In the genomic region with DNA sequence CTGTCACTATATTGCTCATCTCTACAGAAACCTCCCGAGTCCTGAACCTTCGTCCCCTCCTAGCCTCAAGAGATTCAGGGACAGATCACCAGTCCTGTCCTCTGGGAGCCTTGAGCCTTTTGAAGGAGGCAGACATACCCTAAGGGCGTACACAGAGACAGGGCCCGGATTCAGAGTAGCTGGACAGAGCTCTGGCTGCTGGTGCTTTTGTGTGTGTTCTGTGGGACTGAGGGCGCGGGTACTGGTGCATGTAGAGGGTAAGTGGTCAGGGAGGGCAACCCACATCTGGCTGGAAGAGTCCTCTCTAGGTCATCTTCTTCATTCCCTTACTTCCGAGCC, we compare ENCODE assay signal across 21 cellular contexts.
DNase-seq lines count a peak whose midpoint lies in the region; ATAC-seq lines count a peak whose summit lies in the region.
"Had no signal": no experiment of that assay in that cellular context is flagged by ENCODE, and none has a peak within 500 bp of the region (broad histone marks: within the 10 kb centered on the region; RNA-seq: fewer than 3 reads in every experiment).

No MANE protein-coding gene starts in this region.

- peak overlapping the region; percentile 11 for H3K27ac ChIP-seq in caudate nucleus (ENCODE audit: low read depth, low read length)
- H3K27ac ChIP-seq: A549, C4-2B, SJSA1 had no signal

- no peak overlapping the region for H3K4me3 Mint-ChIP-seq in stimulated activated effector memory CD8-positive, alpha-beta T cell treated with anti-CD3 and anti-CD28 coated beads, Interleukin-12 subunit alpha, Interleukin-12 subunit beta, amount 100 ng/mL, for 72 hours
- H3K4me3 Mint-ChIP-seq in stimulated activated naive CD8-positive, alpha-beta T cell treated with anti-CD3 and anti-CD28 coated beads, Interleukin-15, amount 100 ng/mL, for 72 hours, result no peak overlapping the region
- H3K4me3 Mint-ChIP-seq: CD8-positive, alpha-beta T cell had no signal

- ATAC-seq in stimulated activated effector memory CD8-positive, alpha-beta T cell treated with anti-CD3 and anti-CD28 coated beads, Interleukin-12 subunit alpha, Interleukin-12 subunit beta, amount 100 ng/mL, for 72 hours, result no peak
- no peak for ATAC-seq in stimulated activated naive CD8-positive, alpha-beta T cell treated with anti-CD3 and anti-CD28 coated beads, Interleukin-15, amount 100 ng/mL, for 72 hours
- ATAC-seq: CD8-positive, alpha-beta T cell had no signal

- H3K27me3 Mint-ChIP-seq in stimulated activated naive CD8-positive, alpha-beta T cell treated with anti-CD3 and anti-CD28 coated beads, Interleukin-15, amount 100 ng/mL, for 72 hours, result no peaks in the 10 kb centered on the region

- peaks cover 22% of the 10 kb centered on the region for H3K36me3 Mint-ChIP-seq in stimulated activated effector memory CD8-positive, alpha-beta T cell treated with anti-CD3 and anti-CD28 coated beads, Interleukin-12 subunit alpha, Interleukin-12 subunit beta, amount 100 ng/mL, for 72 hours

- no peaks in the 10 kb centered on the region for H3K9me3 Mint-ChIP-seq in stimulated activated effector memory CD8-positive, alpha-beta T cell treated with anti-CD3 and anti-CD28 coated beads, Interleukin-12 subunit alpha, Interleukin-12 subunit beta, amount 100 ng/mL, for 72 hours
- H3K9me3 Mint-ChIP-seq in stimulated activated naive CD8-positive, alpha-beta T cell treated with anti-CD3 and anti-CD28 coated beads, Interleukin-15, amount 100 ng/mL, for 72 hours, result no peaks in the 10 kb centered on the region
- H3K9me3 Mint-ChIP-seq: CD8-positive, alpha-beta T cell had no signal

- H3K27ac Mint-ChIP-seq in stimulated activated effector memory CD8-positive, alpha-beta T cell treated with anti-CD3 and anti-CD28 coated beads, Interleukin-12 subunit alpha, Interleukin-12 subunit beta, amount 100 ng/mL, for 72 hours, result peak overlapping the region; percentile 35
- H3K27ac Mint-ChIP-seq in stimulated activated naive CD8-positive, alpha-beta T cell treated with anti-CD3 and anti-CD28 coated beads, Interleukin-15, amount 100 ng/mL, for 72 hours, result no peak overlapping the region
- H3K27ac Mint-ChIP-seq: CD8-positive, alpha-beta T cell had no signal

- no peaks in the 10 kb centered on the region for H3K4me1 Mint-ChIP-seq in stimulated activated effector memory CD8-positive, alpha-beta T cell treated with anti-CD3 and anti-CD28 coated beads, Interleukin-12 subunit alpha, Interleukin-12 subunit beta, amount 100 ng/mL, for 72 hours
- H3K4me1 Mint-ChIP-seq in stimulated activated naive CD8-positive, alpha-beta T cell treated with anti-CD3 and anti-CD28 coated beads, Interleukin-15, amount 100 ng/mL, for 72 hours, result no peaks in the 10 kb centered on the region

- DNase-seq in ELF-1 (ENCODE audit: low read depth, low spot score) (peak; percentile 69), caudate nucleus (lab: John Stamatoyannopoulos, UW) (no peak), islet precursor cell (peak; percentile 86), 8988T (no peak), OCI-M1 (lab: John Stamatoyannopoulos, UW) (no peak)
- no peak for DNase-seq in stimulated activated effector memory CD8-positive, alpha-beta T cell treated with anti-CD3 and anti-CD28 coated beads, Interleukin-12 subunit alpha, Interleukin-12 subunit beta, amount 100 ng/mL, for 72 hours (ENCODE audit: low spot score in 2 of 2)
- no peak for DNase-seq in stimulated activated naive CD8-positive, alpha-beta T cell treated with anti-CD3 and anti-CD28 coated beads, Interleukin-15, amount 100 ng/mL, for 72 hours
- DNase-seq: AML-193; Caco-2; CD8-positive, alpha-beta T cell; GF-D8; NCI-H1048; NCI-H1436; NCI-H187 treated with DMSO at 0.1 percent for 48 hours; NCI-H446; NCI-H524 treated with DMSO at 0.1 percent for 48 hours; Right ventricle myocardium superior; RPMI8226 had no signal

Comparison
In these comparisons a context has a peak if more than half of its experiments do, and no peak if none do; other contexts are left out.
1. DNase-seq: peak in ELF-1 (single experiment) and islet precursor cell (single experiment); none in caudate nucleus (0 of 61), stimulated activated effector memory CD8-positive, alpha-beta T cell treated with anti-CD3 and anti-CD28 coated beads, Interleukin-12 subunit alpha, Interleukin-12 subunit beta, amount 100 ng/mL, for 72 hours (0 of 2), 8988T (single experiment), stimulated activated naive CD8-positive, alpha-beta T cell treated with anti-CD3 and anti-CD28 coated beads, Interleukin-15, amount 100 ng/mL, for 72 hours (0 of 2) and OCI-M1 (single experiment).